8 cellular contexts compared by ENCODE assay signal in genomic region chr12:50400638-50401382, GRCh38. TPM values are rescaled to one million over a fixed set of nuclear protein-coding genes. Genes with fewer than 3 reads are reported as not detected.
DNase-seq lines count a peak whose midpoint lies in the region; ATAC-seq, FAIRE-seq and TF ChIP-seq lines count a peak whose summit lies in the region.

LARP4 (plus strand) TSS chr12:50400885; CDS start chr12:50401011, 126 bp downstream.

- H2BK12ac ChIP-seq in H1 (ENCODE audit: low read depth, low read length): peak within 1 kb of the TSS; percentile 13; the same call in 1 of the 2 replicates

- WGBS in H1 (ENCODE audit: extremely low coverage in 1 of 2, insufficient coverage in 1 of 2, insufficient read length in 1 of 2, insufficient replicate concordance in 2 of 2, low coverage in 1 of 2, low lambda C conversion rate in 2 of 2, missing lambda C conversion rate in 1 of 2), 2 experiments: 2% methylated on average over 40 of the region's 43 CpGs; no CpG with 5 or more reads in 1 of the 2 experiments

- H2BK20ac ChIP-seq in H1 (ENCODE audit: low read length): no peak within 1 kb of the TSS

- peaks cover 2% of the 10 kb centered on the region for H3K9me3 Mint-ChIP-seq in memory B cell

- peaks cover 31 to 46% of the 10 kb centered on the region in 2 experiments for H3K79me2 ChIP-seq in H1 (ENCODE audit: control insufficient read depth in 1 of 2, insufficient read depth in 2 of 2, low read length in 2 of 2)

- peak within 1 kb of the TSS; percentile 64 to 72 for H3K4me2 ChIP-seq in H1 (ENCODE audit: insufficient read depth in 1 of 2, low read depth in 2 of 2, low read length in 2 of 2)

- peak within 1 kb of the TSS; percentile 92 for H2BK5ac ChIP-seq in H1 (ENCODE audit: low read depth, low read length)

- H2BK15ac ChIP-seq in H1 (ENCODE audit: low read length): no peak within 1 kb of the TSS

- H3K4me3 ChIP-seq in H1 (ENCODE audit: extremely low read depth in 1 of 4, insufficient read depth in 2 of 4, low read depth in 3 of 4, low read length in 4 of 4): peak within 1 kb of the TSS; percentile 71 to 95 (median 92)

- FAIRE-seq in HTR-8/SVneo (lab: Jason Lieb, UNC) (peak; percentile 89), H1 (lab: Jason Lieb, UNC) (peak; percentile 48)

- H3K4ac ChIP-seq in H1 (replicated peaks; ENCODE audit: insufficient read length, low read depth, low read length): peak within 1 kb of the TSS; percentile 47

- H2AK5ac ChIP-seq in H1 (ENCODE audit: low read depth, low read length): no peak within 1 kb of the TSS

- no peaks in the 10 kb centered on the region; the same call in 1 of the 2 replicates for H3K79me1 ChIP-seq in H1 (ENCODE audit: low read depth, low read length)

- peak within 1 kb of the TSS; percentile 79 for H4K5ac ChIP-seq in H1 (ENCODE audit: insufficient read length, low read depth, low read length)

- peaks cover 13% of the 10 kb centered on the region for H3K4me1 Mint-ChIP-seq in memory B cell

- peak within 1 kb of the TSS; percentile 95 for H3K56ac ChIP-seq in H1 (replicated peaks; ENCODE audit: insufficient read length, low read depth, low read length)

- H3K27me3 Mint-ChIP-seq in memory B cell: peaks cover 4% of the 10 kb centered on the region

- H4K91ac ChIP-seq in H1 (replicated peaks; ENCODE audit: insufficient read length, low read length): peak within 1 kb of the TSS; percentile 22

- peak; percentile 88 for DNase-seq in CMK (ENCODE audit: low read depth)
- peak; percentile 93 for DNase-seq in HTR-8/SVneo (ENCODE audit: insufficient read length, low spot score)
- DNase-seq in NOMO-1 treated with dmso at 0.1 percent for 144 hours (lab: John Stamatoyannopoulos, UW; ENCODE audit: unreplicated experiment): peak; percentile 98
- DNase-seq in activated CD8-positive, alpha-beta memory T cell treated with anti-CD3 and anti-CD28 coated beads for 48 hours (ENCODE audit: low read depth in 2 of 3, low spot score in 2 of 3): peak; percentile 67 to 80 (median 79)
- peak; percentile 84 to 89 for DNase-seq in H1 (ENCODE audit: low read depth in 1 of 2, low spot score in 2 of 2)
- DNase-seq in memory B cell (ENCODE audit: low spot score in 2 of 2): peak; percentile 78 to 83
- peak; percentile 76 for DNase-seq in stimulated activated CD8-positive, alpha-beta memory T cell treated with anti-CD3 and anti-CD28 coated beads, Interleukin-12 subunit alpha, Interleukin-12 subunit beta, amount 100 ng/mL, for 24 hours (ENCODE audit: extremely low read depth)

- peaks cover 2% of the 10 kb centered on the region; the same call in 1 of the 2 replicates for H3K23me2 ChIP-seq in H1 (ENCODE audit: low read depth, low read length)

- TF ChIP-seq POLR2A in H1 (IDR thresholded peaks at IDR 0.05; ENCODE audit: control extremely low read depth in 1 of 2, low read depth in 2 of 2, low read length in 2 of 2): peak; percentile 81 to 96

- H2AFZ ChIP-seq in H1 (ENCODE audit: low read length): peak within 1 kb of the TSS; percentile 97

- peaks cover 0 to 5% (median 2%) of the 10 kb centered on the region in 4 experiments; a peak in 3 of 7 replicates for H3K4me1 ChIP-seq in H1 (replicated peaks in 1 of 4; ENCODE audit: control insufficient read depth in 3 of 4, insufficient read depth in 4 of 4, low read length in 3 of 4)

- peak within 1 kb of the TSS; percentile 88 for H3K27ac Mint-ChIP-seq in memory B cell

- no peaks in the 10 kb centered on the region for H4K20me1 ChIP-seq in H1 (replicated peaks in 1 of 2; ENCODE audit: control insufficient read depth in 1 of 2, insufficient read depth in 2 of 2, low read length in 2 of 2)

- no peak for TF ChIP-seq CTCF in H1 (IDR thresholded peaks at IDR 0.05; ENCODE audit: control extremely low read depth in 1 of 3, insufficient read depth in 1 of 3, low read depth in 1 of 3, low read length in 3 of 3)

- H4K8ac ChIP-seq in H1 (ENCODE audit: extremely low read depth, insufficient read depth, low read length): peak within 1 kb of the TSS; percentile 88; the same call in 1 of the 2 replicates

- peak; percentile 90 for ATAC-seq in GM21360 (IDR thresholded peaks at IDR 0.05; ENCODE audit: unreplicated experiment)
- peak; percentile 92 for ATAC-seq in memory B cell (ENCODE audit: low read depth)

- peak within 1 kb of the TSS; percentile 70 to 95 (median 82) for H3K9ac ChIP-seq in H1 (replicated peaks in 1 of 4; ENCODE audit: extremely low read depth in 1 of 4, low read depth in 3 of 4, low read length in 3 of 4)

- H3K14ac ChIP-seq in H1 (ENCODE audit: insufficient read length): peak within 1 kb of the TSS; percentile 82

- CTCF ChIA-PET in H1 (lab: Charles Lee; ENCODE audit: partially characterized antibody): interaction anchor here (1.3 kb wide), 1 partner anchor 13 kb away, joined by 4 read pairs; no protein-coding TSS in a partner anchor

- H3K4me3 Mint-ChIP-seq in memory B cell: peak within 1 kb of the TSS; percentile 91

- H3K9me3 ChIP-seq in H1 (ENCODE audit: insufficient read depth in 2 of 2, low read depth in 1 of 2, low read length in 1 of 2): no peaks in the 10 kb centered on the region

- TF ChIP-seq RAD21 in H1 (IDR thresholded peaks at IDR 0.05 in 1 of 2, conservative IDR thresholded peaks at IDR 0.05 in 1 of 2; ENCODE audit: low read depth in 2 of 2, low read length in 2 of 2): no peak

- H3K36me3 ChIP-seq in H1 (ENCODE audit: control insufficient read depth in 2 of 4, insufficient read depth in 4 of 4, low read length in 3 of 4): peaks cover 0 to 3% (median 0%) of the 10 kb centered on the region in 4 experiments; a peak in 1 of 8 replicates

- H3K18ac ChIP-seq in H1 (ENCODE audit: extremely low read depth, low read length): peak within 1 kb of the TSS; percentile 95

- POLR2A ChIA-PET in H1 (lab: Charles Lee; ENCODE audit: partially characterized antibody): interaction anchor here (0.6 to 2.2 kb wide), 9 partner anchors 9 to 363 kb away, joined by 3 to 9 read pairs (median 4); partner anchors contain the start of gene ATF1

- H3K36me3 Mint-ChIP-seq in memory B cell: peaks cover 5% of the 10 kb centered on the region

- TF ChIP-seq EP300 in H1 (IDR thresholded peaks at IDR 0.05; ENCODE audit: borderline replicate concordance in 1 of 2, low read depth in 2 of 2, low read length in 2 of 2): peak in 1 of 2 experiments; percentile 80; a peak in 1 of 3 replicates

- peak within 1 kb of the TSS; percentile 45 for H2BK120ac ChIP-seq in H1 (replicated peaks; ENCODE audit: low read depth, low read length)

- peak within 1 kb of the TSS; percentile 77 for H3K27ac ChIP-seq in H1 (ENCODE audit: low read depth, low read length)

- H3K23ac ChIP-seq in H1 (ENCODE audit: insufficient read length): no peak within 1 kb of the TSS

- no peaks in the 10 kb centered on the region for H3K27me3 ChIP-seq in H1 (replicated peaks in 1 of 4; ENCODE audit: control insufficient read depth in 3 of 4, extremely low read depth in 1 of 4, insufficient read depth in 3 of 4, low read length in 3 of 4)

TF ChIP-seq in H1, 55 proteins besides CTCF, POLR2A, EP300 and RAD21 (continues in another document):
- TF ChIP-seq BRCA1 (IDR thresholded peaks at IDR 0.05; ENCODE audit: low read depth, low read length) (no peak), RFX5 (IDR thresholded peaks at IDR 0.05; ENCODE audit: borderline replicate concordance, low read depth, low read length) (no peak), MAX (IDR thresholded peaks at IDR 0.05) (0 out of 2 replicates have a peak, but pooled peaks have one; percentile 75), CHD1 (IDR thresholded peaks at IDR 0.05; ENCODE audit: low read depth, low read length) (peak; percentile 89; the same call in 1 of the 2 replicates), TCF12 (IDR thresholded peaks at IDR 0.05; ENCODE audit: low read depth, low read length) (no peak), GABPA (IDR thresholded peaks at IDR 0.05; ENCODE audit: borderline replicate concordance, insufficient read depth, low read length) (peak; percentile 94), JUND (IDR thresholded peaks at IDR 0.05; ENCODE audit: low read length) (peak; percentile 86), SP4 (IDR thresholded peaks at IDR 0.05; ENCODE audit: low read length) (peak; percentile 65), POU5F1 (IDR thresholded peaks at IDR 0.05; ENCODE audit: low read depth, low read length) (no peak), SUZ12 (IDR thresholded peaks at IDR 0.05; ENCODE audit: low read length) (no peak), RBBP5 (IDR thresholded peaks at IDR 0.05; ENCODE audit: borderline replicate concordance, low read depth, low read length) (peak; percentile 93), HDAC2 (IDR thresholded peaks at IDR 0.05; ENCODE audit: borderline replicate concordance in 1 of 2, low read depth in 2 of 2, low read length in 2 of 2) (peak in 1 of 2 experiments; percentile 76; a peak in 2 of 4 replicates), SIX5 (IDR thresholded peaks at IDR 0.05; ENCODE audit: low read depth, low read length) (no peak; the same call in 1 of the 2 replicates), ATF2 (IDR thresholded peaks at IDR 0.05; ENCODE audit: low read length) (no peak), BACH1 (IDR thresholded peaks at IDR 0.05; ENCODE audit: low read length) (no peak), MAFK (IDR thresholded peaks at IDR 0.05; ENCODE audit: low read depth, low read length) (peak; percentile 23; the same call in 1 of the 2 replicates)

RNA-seq across cellular contexts. Expression of gene LARP4, which starts in this region (rescaled TPM):
- 93.9 and 95.0 TPM in 2 replicates for total RNA-seq in H1 (2021; fragmentation: NEBNext Ultra II Directional; extraction: Animal tissue kit (Norgen Biotek cat#: 25700))
- polyA plus RNA-seq in H1 (2011; rRNA removed): 8.8 and 12.8 TPM in 2 replicates
- polyA plus RNA-seq in H1 (2011; cell fraction: cytosol; rRNA removed): 15.9 TPM
- polyA plus RNA-seq in H1 (2011; cell fraction: nucleus; rRNA removed): 12.5 TPM
- polyA plus RNA-seq in H1 (2012, experiment 1 of 2): 23.6 to 52.4 TPM (median 30.9 TPM) in 4 replicates
- polyA plus RNA-seq in H1 (2012, experiment 2 of 2): 2.5 TPM
- polyA plus RNA-seq in H1 (2013, experiment 1 of 2): 43.0 TPM
- 44.5 TPM for polyA plus RNA-seq in H1 (2013, experiment 2 of 2)
- polyA minus RNA-seq in H1 (2011; rRNA and poly(A)+ RNA removed): 41.7 and 75.1 TPM in 2 replicates
- 49.7 TPM for polyA minus RNA-seq in H1 (2011; cell fraction: cytosol; rRNA and poly(A)+ RNA removed)
- polyA minus RNA-seq in H1 (2011; cell fraction: nucleus; rRNA and poly(A)+ RNA removed): 63.7 TPM

Comparison
In these comparisons a context has a peak if more than half of its experiments do, and no peak if none do; other contexts are left out.
1. Peak in every context shown above with its lines: DNase-seq, ATAC-seq, H3K4me3 ChIP-seq and H3K27ac ChIP-seq.